In genomic region chr9:114504341-114505186, GRCh38 we compare ENCODE assay signal across 8 cellular contexts. TPM values are rescaled to one million over a fixed set of nuclear protein-coding genes. Genes with fewer than 3 reads are reported as not detected.
DNase-seq lines count a peak whose midpoint lies in the region; ATAC-seq lines count a peak whose summit lies in the region.

No MANE protein-coding gene starts in this region.

- peak overlapping the region; percentile 94 for H3K4me2 ChIP-seq in skeletal muscle satellite cell (ENCODE audit: low read length)

- peaks cover 17% of the 10 kb centered on the region for H3K4me1 ChIP-seq in skeletal muscle satellite cell (ENCODE audit: control insufficient read depth, insufficient read depth, low read length)

- H3K9me3 ChIP-seq in skeletal muscle satellite cell (replicated peaks; ENCODE audit: low read length) = no peaks in the 10 kb centered on the region

- peak; percentile 62 for ATAC-seq in Right ventricle myocardium inferior
- no peak for ATAC-seq in HG03139 (IDR thresholded peaks at IDR 0.05; ENCODE audit: unreplicated experiment)
- no peak for ATAC-seq in HG03442 (IDR thresholded peaks at IDR 0.05; ENCODE audit: unreplicated experiment)

- in situ Hi-C loops in T47D (cut with HindIII; ENCODE audit: low pct_unique_long_range_greater_than_20kb, low sequenced_read_pairs) = no loop called here

- H3K9ac ChIP-seq in skeletal muscle satellite cell (ENCODE audit: low read depth, low read length) = peak overlapping the region; percentile 73

- no peaks in the 10 kb centered on the region for H3K36me3 ChIP-seq in skeletal muscle satellite cell (ENCODE audit: insufficient read depth, low read length)

- DNase-seq in Right ventricle myocardium inferior (ENCODE audit: missing footprints) (peak; percentile 77), cardiac septum (ENCODE audit: low spot score) (no peak), T-helper 2 cell (peak in 3 of 5 experiments; percentile 21 to 42 (median 23)), T47D (ENCODE audit: low read depth in 1 of 2, low spot score in 1 of 2) (peak; percentile 69 to 88), iPS-NIHi7 (ENCODE audit: extremely low spot score) (peak; percentile 72)

- peak overlapping the region; percentile 80 for H3K4me3 ChIP-seq in skeletal muscle satellite cell (ENCODE audit: low read length)

- H3K27me3 ChIP-seq in skeletal muscle satellite cell (ENCODE audit: control insufficient read depth, insufficient read depth, low read length) = peaks cover 65% of the 10 kb centered on the region

- intact Hi-C loops in Right ventricle myocardium inferior (cut with DNase I) = no loop called here
- intact Hi-C loops in cardiac septum (cut with DNase I) = no loop called here

RNA-seq across cellular contexts. Expression of gene WHRN, which starts 0.7 kb away (rescaled TPM):
- total RNA-seq in Right ventricle myocardium inferior (0.49 TPM), cardiac septum (0.35 TPM)
- 0.51 and 1.3 TPM in 2 replicates for total RNA-seq in skeletal muscle satellite cell (2012; rRNA removed)
